9 cellular contexts compared by ENCODE assay signal in the genomic region with DNA sequence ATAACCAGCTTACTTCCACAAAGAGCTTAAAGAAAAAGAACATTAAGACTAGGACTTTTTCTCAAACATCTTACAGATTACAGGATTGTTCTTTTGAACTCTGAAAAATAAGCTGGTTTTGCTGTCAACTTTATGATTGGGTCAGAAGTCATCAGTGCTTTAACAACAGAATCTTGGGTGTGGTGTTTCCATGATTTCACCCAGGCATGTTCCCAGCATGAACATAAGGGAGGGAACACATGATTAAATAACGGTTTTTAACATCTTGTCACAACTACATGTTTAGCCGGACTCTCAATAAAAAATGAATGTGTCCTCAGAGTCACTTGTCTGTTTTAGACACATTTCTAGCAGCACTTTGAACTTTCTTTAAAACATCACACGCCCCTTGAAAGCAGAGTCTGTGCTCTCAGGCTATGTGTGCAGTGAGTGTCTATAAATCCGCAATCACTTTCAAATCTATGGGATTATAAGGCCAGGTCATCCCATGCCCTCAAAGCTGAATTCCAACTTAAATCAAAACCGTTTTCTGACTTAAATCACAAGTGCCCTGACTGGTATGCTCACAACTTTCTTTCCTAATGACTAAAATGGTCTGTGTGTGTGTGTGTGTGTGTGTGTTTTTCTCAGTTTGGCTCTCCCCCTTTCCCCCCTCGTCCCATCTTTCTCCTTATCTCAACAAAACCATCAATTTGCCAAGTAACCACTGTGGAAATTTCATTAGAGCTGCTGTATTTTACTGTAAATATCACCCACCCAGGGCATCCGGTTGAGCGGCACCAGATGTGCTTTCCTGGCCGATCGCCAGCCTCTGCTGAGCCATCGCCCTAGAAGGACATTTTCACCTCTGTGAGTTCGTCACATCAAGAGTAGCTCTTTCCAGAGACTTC.
DNase-seq lines count a peak whose midpoint lies in the region; ATAC-seq, FAIRE-seq and TF ChIP-seq lines count a peak whose summit lies in the region.
"Had no signal": no experiment of that assay in that cellular context is flagged by ENCODE, and none has a peak within 500 bp of the region (broad histone marks: within the 10 kb centered on the region; RNA-seq: fewer than 3 reads in every experiment).

No MANE protein-coding gene starts in this region.

- in situ Hi-C loops in gastrocnemius medialis (cut with MboI; ENCODE audit: low sequenced_read_pairs in 4 of 4) = loop anchor here in 1 of 4 donors (25.0 kb wide), 1 partner anchor 308 kb away; no protein-coding TSS in a partner anchor

- H3K36me3 Mint-ChIP-seq in activated CD4-positive, alpha-beta T cell treated with anti-CD3 and anti-CD28 coated beads for 36 hours (ENCODE audit: low read depth) = no peaks in the 10 kb centered on the region

- H3K36me3 ChIP-seq in DOHH2 (ENCODE audit: control insufficient read depth, low read length) (no peaks in the 10 kb centered on the region), MM.1S (replicated peaks; ENCODE audit: insufficient read depth, low read length) (no peaks in the 10 kb centered on the region), H1 (ENCODE audit: control insufficient read depth in 2 of 4, insufficient read depth in 4 of 4, low read length in 3 of 4) (no peaks in the 10 kb centered on the region), gastrocnemius medialis (no peaks in the 10 kb centered on the region), neuronal stem cell (replicated peaks in 1 of 2; ENCODE audit: control insufficient read depth in 2 of 2, insufficient read depth in 2 of 2, low read length in 2 of 2) (no peaks in the 10 kb centered on the region)
- H3K36me3 ChIP-seq: neutrophil had no signal

- H3F3A ChIP-seq in DOHH2 (ENCODE audit: control insufficient read depth, insufficient read depth) (no peaks in the 10 kb centered on the region; the same call in 1 of the 2 replicates), MM.1S (ENCODE audit: insufficient read depth, low read length) (no peaks in the 10 kb centered on the region)

- peak; percentile 30 for DNase-seq in MM.1S
- DNase-seq in activated CD4-positive, alpha-beta T cell treated with anti-CD3 and anti-CD28 coated beads for 36 hours = peak; percentile 87
- DNase-seq in H1 (ENCODE audit: low read depth in 1 of 2, low spot score in 2 of 2) = no peak
- DNase-seq in gastrocnemius medialis = peak; percentile 41 to 43
- DNase-seq in neuronal stem cell (ENCODE audit: low spot score) = no peak
- no peak for DNase-seq in amniotic stem cell (lab: John Stamatoyannopoulos, UW)

- H3K9me3 ChIP-seq in DOHH2 (ENCODE audit: control insufficient read depth, insufficient read depth, low read length) = no peaks in the 10 kb centered on the region
- no peaks in the 10 kb centered on the region for H3K9me3 ChIP-seq in MM.1S (replicated peaks; ENCODE audit: insufficient read depth, low read length)
- H3K9me3 ChIP-seq in H1 (ENCODE audit: insufficient read depth in 2 of 2, low read depth in 1 of 2, low read length in 1 of 2) = no peaks in the 10 kb centered on the region
- no peaks in the 10 kb centered on the region for H3K9me3 ChIP-seq in gastrocnemius medialis
- H3K9me3 ChIP-seq in neuronal stem cell (replicated peaks in 1 of 2; ENCODE audit: control insufficient read depth in 2 of 2, insufficient read depth in 1 of 2, low read depth in 1 of 2, low read length in 2 of 2) = no peaks in the 10 kb centered on the region
- H3K9me3 ChIP-seq: neutrophil had no signal

- H3K9ac ChIP-seq in MM.1S (ENCODE audit: low read length) = no peak overlapping the region
- no peak overlapping the region for H3K9ac ChIP-seq in H1 (replicated peaks in 1 of 4; ENCODE audit: extremely low read depth in 1 of 4, low read depth in 3 of 4, low read length in 3 of 4)
- no peak overlapping the region for H3K9ac ChIP-seq in neuronal stem cell (ENCODE audit: low read depth, low read length, poor library complexity)

- no peaks in the 10 kb centered on the region for H3K23me2 ChIP-seq in H1 (ENCODE audit: low read depth, low read length)

- H3K9me3 Mint-ChIP-seq in activated CD4-positive, alpha-beta T cell treated with anti-CD3 and anti-CD28 coated beads for 36 hours (ENCODE audit: low read depth) = no peaks in the 10 kb centered on the region

- H2BK12ac ChIP-seq in H1 (ENCODE audit: low read depth, low read length) (no peak overlapping the region), neuronal stem cell (ENCODE audit: low read length) (no peak overlapping the region)

- ATAC-seq in GM21737 (IDR thresholded peaks at IDR 0.05; ENCODE audit: unreplicated experiment) (peak; percentile 84), gastrocnemius medialis (no peak)
- peak; percentile 71 for ATAC-seq in activated CD4-positive, alpha-beta T cell treated with anti-CD3 and anti-CD28 coated beads for 36 hours

- H2AK5ac ChIP-seq in H1 (ENCODE audit: low read depth, low read length) (no peak overlapping the region), neuronal stem cell (ENCODE audit: low read depth, low read length) (no peak overlapping the region)

- H3K27ac ChIP-seq in DOHH2 (ENCODE audit: low read depth, low read length) (peak overlapping the region; percentile 70), MM.1S (ENCODE audit: low read length) (no peak overlapping the region), H1 (ENCODE audit: low read depth, low read length) (no peak overlapping the region), gastrocnemius medialis (no peak overlapping the region), neuronal stem cell (replicated peaks; ENCODE audit: low read length) (no peak overlapping the region)
- H3K27ac ChIP-seq: neutrophil had no signal

- H3K23ac ChIP-seq in H1 (ENCODE audit: insufficient read length) (no peak overlapping the region), neuronal stem cell (ENCODE audit: low read depth, low read length, poor library complexity) (no peak overlapping the region)

- TF ChIP-seq EP300 in H1 (IDR thresholded peaks at IDR 0.05; ENCODE audit: borderline replicate concordance in 1 of 2, low read depth in 2 of 2, low read length in 2 of 2) = no peak

- H3K18ac ChIP-seq in H1 (ENCODE audit: extremely low read depth, low read length) = no peak overlapping the region
- H3K18ac ChIP-seq in neuronal stem cell (ENCODE audit: low read length) = no peak overlapping the region

- WGBS in H1 (ENCODE audit: extremely low coverage in 1 of 2, insufficient coverage in 1 of 2, insufficient read length in 1 of 2, insufficient replicate concordance in 2 of 2, low coverage in 1 of 2, low lambda C conversion rate in 2 of 2, missing lambda C conversion rate in 1 of 2), 2 experiments = 78% methylated on average over 12 of the region's 12 CpGs; no CpG with 5 or more reads in 1 of the 2 experiments
- no CpG with 5 or more reads among the region's 12 CpGs for WGBS in neuronal stem cell (ENCODE audit: extremely low coverage in 2 of 2, insufficient read length in 2 of 2, insufficient replicate concordance in 1 of 2), 2 donors

- H2BK120ac ChIP-seq in H1 (replicated peaks; ENCODE audit: low read depth, low read length) = no peak overlapping the region
- H2BK120ac ChIP-seq in neuronal stem cell (ENCODE audit: low read depth, low read length) = no peak overlapping the region

- no peak for TF ChIP-seq RAD21 in H1 (IDR thresholded peaks at IDR 0.05 in 1 of 2, conservative IDR thresholded peaks at IDR 0.05 in 1 of 2; ENCODE audit: low read depth in 2 of 2, low read length in 2 of 2)

- H3K9me2 ChIP-seq in DOHH2 (replicated peaks; ENCODE audit: control insufficient read depth, low read length) (no peaks in the 10 kb centered on the region), MM.1S (replicated peaks; ENCODE audit: insufficient read depth, low read length) (no peaks in the 10 kb centered on the region)

- H3K4me2 ChIP-seq in DOHH2 (ENCODE audit: low read length) (peak overlapping the region; percentile 64), MM.1S (ENCODE audit: low read depth, low read length) (no peak overlapping the region), H1 (ENCODE audit: insufficient read depth in 1 of 2, low read depth in 2 of 2, low read length in 2 of 2) (no peak overlapping the region), neuronal stem cell (ENCODE audit: insufficient read depth, low read length, poor library complexity, severe bottlenecking) (no peak overlapping the region)

- H3K79me2 ChIP-seq in DOHH2 (ENCODE audit: control insufficient read depth, low read length) (no peaks in the 10 kb centered on the region), MM.1S (ENCODE audit: low read length) (no peaks in the 10 kb centered on the region), H1 (ENCODE audit: control insufficient read depth in 1 of 2, insufficient read depth in 2 of 2, low read length in 2 of 2) (no peaks in the 10 kb centered on the region)

- H2BK5ac ChIP-seq in H1 (ENCODE audit: low read depth, low read length) (no peak overlapping the region), neuronal stem cell (ENCODE audit: low read length) (no peak overlapping the region)

- TF ChIP-seq POLR2A in H1 (IDR thresholded peaks at IDR 0.05; ENCODE audit: control extremely low read depth in 1 of 2, low read depth in 2 of 2, low read length in 2 of 2) (no peak), gastrocnemius medialis (IDR thresholded peaks at IDR 0.05) (no peak)

- H3K27me3 ChIP-seq in DOHH2 (ENCODE audit: control insufficient read depth, low read length) (no peaks in the 10 kb centered on the region), MM.1S (replicated peaks; ENCODE audit: insufficient read depth, low read length) (no peaks in the 10 kb centered on the region), H1 (replicated peaks in 1 of 4; ENCODE audit: control insufficient read depth in 3 of 4, extremely low read depth in 1 of 4, insufficient read depth in 3 of 4, low read length in 3 of 4) (no peaks in the 10 kb centered on the region), gastrocnemius medialis (no peaks in the 10 kb centered on the region), neuronal stem cell (ENCODE audit: control insufficient read depth in 3 of 3, insufficient read depth in 3 of 3, low read depth in 1 of 3, low read length in 3 of 3) (no peaks in the 10 kb centered on the region)

- H4K8ac ChIP-seq in H1 (ENCODE audit: extremely low read depth, insufficient read depth, low read length) (no peak overlapping the region), neuronal stem cell (ENCODE audit: low read depth, low read length) (no peak overlapping the region)

- H4K20me1 ChIP-seq in DOHH2 (ENCODE audit: control insufficient read depth, insufficient read depth, low read depth, low read length) = no peaks in the 10 kb centered on the region
- H4K20me1 ChIP-seq in MM.1S (ENCODE audit: insufficient read depth, low read length) = no peaks in the 10 kb centered on the region
- H4K20me1 ChIP-seq in H1 (replicated peaks in 1 of 2; ENCODE audit: control insufficient read depth in 1 of 2, insufficient read depth in 2 of 2, low read length in 2 of 2) = no peaks in the 10 kb centered on the region

- H3K79me1 ChIP-seq in H1 (ENCODE audit: low read depth, low read length) (no peaks in the 10 kb centered on the region), neuronal stem cell (ENCODE audit: low read depth, low read length) (no peaks in the 10 kb centered on the region)

- intact Hi-C loops in activated CD4-positive, alpha-beta T cell treated with anti-CD3 and anti-CD28 coated beads for 36 hours (cut with DNase I, micrococcal nuclease) = loop anchor here (1.0 to 5.0 kb wide), 7 partner anchors 22 to 257 kb away; no protein-coding TSS in a partner anchor
- intact Hi-C loops in gastrocnemius medialis (cut with DNase I; ENCODE audit: low total_unique reads) = no loop called here

- H3K4me3 Mint-ChIP-seq in activated CD4-positive, alpha-beta T cell treated with anti-CD3 and anti-CD28 coated beads for 36 hours = peak overlapping the region; percentile 18

- CTCF ChIA-PET in activated CD4-positive, alpha-beta T cell treated with anti-CD3 and anti-CD28 coated beads for 36 hours (lab: Charles Lee) = interaction anchor here (0.5 to 2.3 kb wide), 15 partner anchors 11 to 928 kb away, joined by 3 to 9 read pairs (median 4); no protein-coding TSS in a partner anchor
- CTCF ChIA-PET in H1 (lab: Charles Lee; ENCODE audit: partially characterized antibody) = interaction anchor here (0.9 to 1.7 kb wide), 4 partner anchors 15 to 115 kb away, joined by 3 to 5 read pairs (median 3); no protein-coding TSS in a partner anchor

- H3K27ac Mint-ChIP-seq in activated CD4-positive, alpha-beta T cell treated with anti-CD3 and anti-CD28 coated beads for 36 hours = peak overlapping the region; percentile 52

- H2BK20ac ChIP-seq in H1 (ENCODE audit: low read length) = no peak overlapping the region

- no peak overlapping the region for H2AFZ ChIP-seq in MM.1S (ENCODE audit: low read length)
- peak overlapping the region; percentile 81 for H2AFZ ChIP-seq in H1 (ENCODE audit: low read length)
- no peak overlapping the region for H2AFZ ChIP-seq in neuronal stem cell (ENCODE audit: low read length)

- no peaks in the 10 kb centered on the region for H3K27me3 Mint-ChIP-seq in activated CD4-positive, alpha-beta T cell treated with anti-CD3 and anti-CD28 coated beads for 36 hours

- no peak for FAIRE-seq in H1 (lab: Jason Lieb, UNC)

- H3K4ac ChIP-seq in H1 (replicated peaks; ENCODE audit: insufficient read length, low read depth, low read length) (no peak overlapping the region), neuronal stem cell (ENCODE audit: low read length) (no peak overlapping the region)

- H3K4me1 ChIP-seq in DOHH2 (ENCODE audit: control insufficient read depth, low read length) (peaks cover 48% of the 10 kb centered on the region), MM.1S (ENCODE audit: low read length) (no peaks in the 10 kb centered on the region), H1 (replicated peaks in 1 of 4; ENCODE audit: control insufficient read depth in 3 of 4, insufficient read depth in 4 of 4, low read length in 3 of 4) (no peaks in the 10 kb centered on the region), gastrocnemius medialis (peaks cover 4 to 12% of the 10 kb centered on the region in 2 donors), neuronal stem cell (ENCODE audit: control insufficient read depth in 2 of 2, insufficient read depth in 1 of 2, low read depth in 1 of 2, low read length in 2 of 2) (no peaks in the 10 kb centered on the region)

- POLR2A ChIA-PET in activated CD4-positive, alpha-beta T cell treated with anti-CD3 and anti-CD28 coated beads for 36 hours (lab: Charles Lee) = interaction anchor here (0.8 to 1.6 kb wide), 5 partner anchors 15 to 257 kb away, joined by 3 to 9 read pairs (median 4); no protein-coding TSS in a partner anchor
- POLR2A ChIA-PET in H1 (lab: Charles Lee; ENCODE audit: partially characterized antibody) = no interaction called here

- H4K91ac ChIP-seq in H1 (replicated peaks; ENCODE audit: insufficient read length, low read length) (no peak overlapping the region), neuronal stem cell (ENCODE audit: low read depth, low read length, poor library complexity) (no peak overlapping the region)

- H2BK15ac ChIP-seq in H1 (ENCODE audit: low read length) (no peak overlapping the region), neuronal stem cell (ENCODE audit: low read length) (no peak overlapping the region)

- H3K4me3 ChIP-seq in DOHH2 (ENCODE audit: low read length) (peak overlapping the region; percentile 43), MM.1S (ENCODE audit: low read length) (no peak overlapping the region), H1 (ENCODE audit: extremely low read depth in 1 of 4, insufficient read depth in 2 of 4, low read depth in 3 of 4, low read length in 4 of 4) (no peak overlapping the region), gastrocnemius medialis (no peak overlapping the region), neuronal stem cell (ENCODE audit: low read length in 2 of 2) (no peak overlapping the region)

- TF ChIP-seq CTCF in DOHH2 (IDR thresholded peaks at IDR 0.05; ENCODE audit: low read depth, low read length, poor library complexity, severe bottlenecking) = no peak
- no peak for TF ChIP-seq CTCF in MM.1S (IDR thresholded peaks at IDR 0.05; ENCODE audit: low read length)
- no peak for TF ChIP-seq CTCF in H1 (IDR thresholded peaks at IDR 0.05; ENCODE audit: control extremely low read depth in 1 of 3, insufficient read depth in 1 of 3, low read depth in 1 of 3, low read length in 3 of 3)
- TF ChIP-seq CTCF in gastrocnemius medialis (IDR thresholded peaks at IDR 0.05 in 4 of 5, conservative IDR thresholded peaks at IDR 0.05 in 1 of 5) = no peak

- H3K56ac ChIP-seq in H1 (replicated peaks; ENCODE audit: insufficient read length, low read depth, low read length) = peak overlapping the region; percentile 59

- H3K4me1 Mint-ChIP-seq in activated CD4-positive, alpha-beta T cell treated with anti-CD3 and anti-CD28 coated beads for 36 hours = peaks cover 42% of the 10 kb centered on the region

- no peak overlapping the region for H3K14ac ChIP-seq in H1 (ENCODE audit: insufficient read length)
- H3K14ac ChIP-seq in neuronal stem cell (ENCODE audit: low read length) = no peak overlapping the region

- H4K5ac ChIP-seq in H1 (ENCODE audit: insufficient read length, low read depth, low read length) = no peak overlapping the region

Comparison
In these comparisons a context has a peak if more than half of its experiments do, and no peak if none do; other contexts are left out.
1. ATAC-seq: peak in GM21737 (single experiment) and activated CD4-positive, alpha-beta T cell treated with anti-CD3 and anti-CD28 coated beads for 36 hours (single experiment); none in gastrocnemius medialis (0 of 2).
2. DNase-seq: peak in MM.1S (single experiment), activated CD4-positive, alpha-beta T cell treated with anti-CD3 and anti-CD28 coated beads for 36 hours (single experiment) and gastrocnemius medialis (2 of 2); none in H1 (0 of 2), neuronal stem cell (single experiment) and amniotic stem cell (single experiment).